Comparison of ENCODE assay signal across 11 cellular contexts in genomic region chr2:11864724-11865123, GRCh38.
"Had no signal": no experiment of that assay in that cellular context is flagged by ENCODE, and none has a peak within 500 bp of the region (broad histone marks: within the 10 kb centered on the region; RNA-seq: fewer than 3 reads in every experiment).

No MANE protein-coding gene starts in this region.

- H3K27me3 ChIP-seq: esophagus squamous epithelium, thyroid gland, uterus had no signal

- H3K27ac ChIP-seq: thyroid gland had no signal

- H3K36me3 ChIP-seq: esophagus squamous epithelium, thyroid gland, uterus had no signal

- H3K4me3 Mint-ChIP-seq: activated CD8-positive, alpha-beta memory T cell treated with anti-CD3 and anti-CD28 coated beads, Interleukin-2, amount 10 ng/mL, durations not matched to agents 7 days and 5 days; activated naive CD8-positive, alpha-beta T cell treated with anti-CD3 and anti-CD28 coated beads for 36 hours had no signal

- H3K9me3 Mint-ChIP-seq: activated T-cell treated with anti-CD3 and anti-CD28 coated beads, Interleukin-2, amount 50 U/mL, for 4 hours had no signal

- DNase-seq: activated CD8-positive, alpha-beta memory T cell treated with anti-CD3 and anti-CD28 coated beads, Interleukin-2, amount 10 ng/mL, durations not matched to agents 7 days and 5 days; activated gamma-delta T cell treated with Interleukin-2 at 50 U/mL for 16 hours; activated naive CD8-positive, alpha-beta T cell treated with anti-CD3 and anti-CD28 coated beads for 36 hours; activated T-cell treated with anti-CD3 and anti-CD28 coated beads, Interleukin-2, amount 50 U/mL, for 4 hours; esophagus squamous epithelium; foreskin fibroblast; glutamatergic neuron; retina; stimulated activated CD4-positive, alpha-beta T cell treated with anti-CD3 and anti-CD28 coated beads, Interleukin-4, amount 100 ng/mL, for 4 hours had no signal

- H3K27me3 Mint-ChIP-seq: activated naive CD8-positive, alpha-beta T cell treated with anti-CD3 and anti-CD28 coated beads for 36 hours had no signal

- H3K4me3 ChIP-seq: esophagus squamous epithelium, thyroid gland, uterus had no signal

- H3K4me1 ChIP-seq: uterus had no signal

- H3K36me3 Mint-ChIP-seq: activated CD8-positive, alpha-beta memory T cell treated with anti-CD3 and anti-CD28 coated beads, Interleukin-2, amount 10 ng/mL, durations not matched to agents 7 days and 5 days; activated naive CD8-positive, alpha-beta T cell treated with anti-CD3 and anti-CD28 coated beads for 36 hours had no signal

- H3K27ac Mint-ChIP-seq: activated CD8-positive, alpha-beta memory T cell treated with anti-CD3 and anti-CD28 coated beads, Interleukin-2, amount 10 ng/mL, durations not matched to agents 7 days and 5 days; activated naive CD8-positive, alpha-beta T cell treated with anti-CD3 and anti-CD28 coated beads for 36 hours had no signal

- ATAC-seq: activated CD8-positive, alpha-beta memory T cell treated with anti-CD3 and anti-CD28 coated beads, Interleukin-2, amount 10 ng/mL, durations not matched to agents 7 days and 5 days; activated T-cell treated with anti-CD3 and anti-CD28 coated beads, Interleukin-2, amount 50 U/mL, for 4 hours had no signal

- H3K9me3 ChIP-seq: esophagus squamous epithelium, thyroid gland, uterus had no signal
